ENCODE assay signal across 25 cellular contexts in the genomic region with DNA sequence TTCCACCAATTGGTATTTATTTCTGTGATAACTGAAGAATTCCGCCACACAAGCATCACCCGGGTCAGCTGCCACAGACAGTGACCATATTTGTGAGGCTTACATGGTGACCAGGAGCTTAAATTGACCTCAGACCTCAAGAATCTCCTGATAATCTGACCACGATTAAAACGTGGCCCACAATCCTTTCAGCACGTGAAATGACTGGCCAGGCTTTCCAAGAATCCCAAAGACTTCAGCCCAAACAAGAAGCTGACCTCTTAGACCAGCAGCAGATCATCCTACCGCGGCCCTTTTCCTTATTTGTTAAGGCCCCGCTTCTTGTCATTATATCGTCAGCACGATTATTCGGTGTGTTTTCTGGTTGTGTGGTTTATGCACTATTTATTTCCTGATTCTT. TPM values are rescaled to one million over a fixed set of nuclear protein-coding genes. Genes with fewer than 3 reads are reported as not detected.
DNase-seq lines count a peak whose midpoint lies in the region; ATAC-seq and TF ChIP-seq lines count a peak whose summit lies in the region.
"Had no signal": no experiment of that assay in that cellular context is flagged by ENCODE, and none has a peak within 500 bp of the region (broad histone marks: within the 10 kb centered on the region; RNA-seq: fewer than 3 reads in every experiment).

No MANE protein-coding gene starts in this region.

- H3K4me1 ChIP-seq in right atrium auricular region (peaks cover 0 to 56% of the 10 kb centered on the region in 2 donors), upper lobe of right lung (peaks cover 33% of the 10 kb centered on the region)
- H3K4me1 ChIP-seq: ascending aorta had no signal

- H3K9me3 ChIP-seq in right atrium auricular region (no peaks in the 10 kb centered on the region), upper lobe of right lung (no peaks in the 10 kb centered on the region)
- H3K9me3 ChIP-seq: ascending aorta, Caco-2 had no signal

- peak overlapping the region; percentile 65 to 68 for H3K27ac ChIP-seq in right atrium auricular region
- H3K27ac ChIP-seq in upper lobe of right lung = peak overlapping the region; percentile 69

- DNase-seq in right atrium auricular region (ENCODE audit: low spot score) (no peak), Right ventricle myocardium superior (no peak), myocyte (ENCODE audit: low read depth) (peak; percentile 89), upper lobe of right lung (no peak), NCI-H226 (no peak), NCI-H2171 treated with DMSO at 0.1 percent for 48 hours (lab: John Stamatoyannopoulos, UW) (no peak)
- DNase-seq: activated CD4-positive, alpha-beta memory T cell treated with anti-CD3 and anti-CD28 coated beads for 36 hours; activated CD8-positive, alpha-beta memory T cell treated with anti-CD3 and anti-CD28 coated beads, Interleukin-2, amount 50 U/mL, for 48 hours; central memory CD4-positive, alpha-beta T cell; left cardiac atrium; MM.1S; NCI-H1417; NCI-H2081; NCI-H446; NCI-H82; stimulated activated CD8-positive, alpha-beta memory T cell treated with anti-CD3 and anti-CD28 coated beads, Interleukin-4, amount 100 ng/mL, for 48 hours; T-helper 9 cell had no signal

- H3K27me3 ChIP-seq in right atrium auricular region (no peaks in the 10 kb centered on the region), upper lobe of right lung (no peaks in the 10 kb centered on the region)
- H3K27me3 ChIP-seq: ascending aorta had no signal

- intact Hi-C loops in Right ventricle myocardium superior (cut with DNase I) (no loop called here), upper lobe of right lung (cut with DNase I) (no loop called here)
- intact Hi-C loops in dendritic cell treated with granulocyte-macrophage colony-stimulating factor and Interleukin-4, amounts not matched to agents 40 ng/mL and 50 ng/mL, for 4 days (cut with micrococcal nuclease) = loop anchor here (2.0 to 5.0 kb wide), 2 partner anchors 15 to 44 kb away; partner anchors contain the start of gene CD93

- H3K36me3 ChIP-seq in right atrium auricular region = no peaks in the 10 kb centered on the region
- no peaks in the 10 kb centered on the region for H3K36me3 ChIP-seq in upper lobe of right lung
- H3K36me3 ChIP-seq: ascending aorta had no signal

- H3K9me3 Mint-ChIP-seq in dendritic cell treated with granulocyte-macrophage colony-stimulating factor and Interleukin-4, amounts not matched to agents 40 ng/mL and 50 ng/mL, for 4 days = no peaks in the 10 kb centered on the region
- H3K9me3 Mint-ChIP-seq: activated CD4-positive, alpha-beta memory T cell treated with anti-CD3 and anti-CD28 coated beads for 36 hours; activated T-helper 2 cell treated with anti-CD3 and anti-CD28 coated beads, Interferon-gamma antibody, Interleukin-2, Interleukin-4, amounts not matched to agents 10 μg/mL and 5 μg/mL and 100 μg/mL, durations not matched to agents 14 hours and 24 hours and 36 hours had no signal

- peaks cover 87% of the 10 kb centered on the region for H3K4me1 Mint-ChIP-seq in dendritic cell treated with granulocyte-macrophage colony-stimulating factor and Interleukin-4, amounts not matched to agents 40 ng/mL and 50 ng/mL, for 4 days (ENCODE audit: low read depth)
- H3K4me1 Mint-ChIP-seq: B cell had no signal

- H3K4me3 ChIP-seq in right atrium auricular region = no peak overlapping the region
- H3K4me3 ChIP-seq in upper lobe of right lung = no peak overlapping the region
- H3K4me3 ChIP-seq: ascending aorta had no signal

- no peak for TF ChIP-seq CTCF in right atrium auricular region (IDR thresholded peaks at IDR 0.05)
- no peak for TF ChIP-seq CTCF in upper lobe of right lung (IDR thresholded peaks at IDR 0.05)

- H3K36me3 Mint-ChIP-seq in dendritic cell treated with granulocyte-macrophage colony-stimulating factor and Interleukin-4, amounts not matched to agents 40 ng/mL and 50 ng/mL, for 4 days (ENCODE audit: low read depth) = no peaks in the 10 kb centered on the region
- H3K36me3 Mint-ChIP-seq: activated CD4-positive, alpha-beta memory T cell treated with anti-CD3 and anti-CD28 coated beads for 36 hours; activated naive CD8-positive, alpha-beta T cell had no signal

- no peaks in the 10 kb centered on the region for H3K27me3 Mint-ChIP-seq in dendritic cell treated with granulocyte-macrophage colony-stimulating factor and Interleukin-4, amounts not matched to agents 40 ng/mL and 50 ng/mL, for 4 days
- H3K27me3 Mint-ChIP-seq: activated CD4-positive, alpha-beta memory T cell treated with anti-CD3 and anti-CD28 coated beads for 36 hours; activated naive CD8-positive, alpha-beta T cell; B cell had no signal

- ATAC-seq in Right ventricle myocardium superior (ENCODE audit: poor library complexity) (no peak), upper lobe of right lung (no peak), HG03378 (IDR thresholded peaks at IDR 0.05; ENCODE audit: unreplicated experiment) (no peak)
- ATAC-seq: left cardiac atrium had no signal

- H3K4me3 Mint-ChIP-seq in dendritic cell treated with granulocyte-macrophage colony-stimulating factor and Interleukin-4, amounts not matched to agents 40 ng/mL and 50 ng/mL, for 4 days = no peak overlapping the region
- H3K4me3 Mint-ChIP-seq: activated CD4-positive, alpha-beta memory T cell treated with anti-CD3 and anti-CD28 coated beads for 36 hours; activated naive CD8-positive, alpha-beta T cell; B cell; nephron had no signal

- peak overlapping the region; percentile 98 for H3K27ac Mint-ChIP-seq in dendritic cell treated with granulocyte-macrophage colony-stimulating factor and Interleukin-4, amounts not matched to agents 40 ng/mL and 50 ng/mL, for 4 days
- H3K27ac Mint-ChIP-seq: activated CD4-positive, alpha-beta memory T cell treated with anti-CD3 and anti-CD28 coated beads for 36 hours; activated naive CD8-positive, alpha-beta T cell; activated T-helper 2 cell treated with anti-CD3 and anti-CD28 coated beads, Interferon-gamma antibody, Interleukin-2, Interleukin-4, amounts not matched to agents 10 μg/mL and 5 μg/mL and 100 μg/mL, durations not matched to agents 14 hours and 24 hours and 36 hours; B cell; nephron had no signal

RNA-seq across cellular contexts. Expression of gene CD93, which starts 45.6 kb away (rescaled TPM):
- total RNA-seq in right atrium auricular region (10 to 100 TPM; 35.7 to 51.6 TPM), Right ventricle myocardium superior (37.0 TPM), myocyte (not detected in 2 replicates), upper lobe of right lung (160 TPM)
- polyA plus RNA-seq in myocyte (2012) = not detected
- total RNA-seq: Caco-2 had no signal

Comparison
In these comparisons a context has a peak if more than half of its experiments do, and no peak if none do; other contexts are left out.
1. RNA of gene CD93, which starts 45.6 kb away (total RNA-seq): 160 TPM in upper lobe of right lung (single experiment), 35.7 to 51.6 TPM in right atrium auricular region and 37.0 TPM in Right ventricle myocardium superior (single experiment); not detected in myocyte; every median in the first group is over 10 times any median in the second.